ENCODE assay signal across 1 cellular context in the genomic region with DNA sequence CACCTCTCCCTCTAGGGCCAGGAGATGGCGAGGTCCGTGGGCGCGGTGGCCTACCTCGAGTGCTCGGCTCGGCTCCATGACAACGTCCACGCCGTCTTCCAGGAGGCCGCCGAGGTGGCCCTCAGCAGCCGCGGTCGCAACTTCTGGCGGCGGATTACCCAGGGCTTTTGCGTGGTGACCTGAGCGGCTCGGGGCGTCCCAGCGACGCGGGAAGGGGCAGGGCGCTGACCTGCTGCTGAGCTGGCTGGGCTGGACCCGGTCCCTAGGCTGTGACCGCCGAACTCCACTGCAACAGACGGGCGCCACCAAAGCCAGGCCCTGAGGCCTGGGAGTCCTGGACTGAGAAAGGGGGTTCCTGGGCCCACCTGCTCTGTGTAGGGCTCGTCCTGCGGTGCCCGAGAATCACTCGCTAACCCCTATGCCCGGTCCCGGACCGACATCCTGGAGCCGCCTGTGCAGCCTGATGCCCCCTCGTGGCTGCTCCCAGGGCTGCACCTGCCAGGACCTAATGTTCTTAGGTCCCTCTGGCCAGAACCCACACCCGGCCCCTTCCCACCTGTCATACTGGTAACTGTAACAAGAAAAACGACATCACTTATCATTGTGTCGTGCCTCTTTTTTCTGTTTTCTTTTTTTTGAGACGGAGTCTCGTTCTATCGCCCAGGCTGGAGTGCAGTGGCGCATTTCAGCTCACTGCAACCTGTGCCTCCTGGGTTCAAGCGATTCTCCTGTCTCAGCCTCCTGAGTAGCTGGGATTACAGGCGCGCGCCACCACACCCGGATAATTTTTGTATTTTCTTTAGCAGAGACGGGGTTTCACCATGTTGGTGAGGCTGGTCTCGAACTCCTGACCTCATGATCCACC.
TF ChIP-seq lines count a peak whose summit lies in the region.

No MANE protein-coding gene starts in this region.

TF ChIP-seq in HepG2, 621 proteins besides CTCF, POLR2A, EP300 and RAD21 (continued from another document and continues in another):
- peak; percentile 32; the same call in 1 of the 2 replicates for TF ChIP-seq ZNF501 (CRISPR knock-in tag; IDR thresholded peaks at IDR 0.05)
- TF ChIP-seq KDM2A (CRISPR knock-in tag; IDR thresholded peaks at IDR 0.05; ENCODE audit: borderline replicate concordance, low read depth): peak; percentile 60; the same call in 1 of the 2 replicates
- no peak for TF ChIP-seq ZNF773 (CRISPR knock-in tag; IDR thresholded peaks at IDR 0.05; ENCODE audit: borderline replicate concordance)
- TF ChIP-seq, protein P1, sequence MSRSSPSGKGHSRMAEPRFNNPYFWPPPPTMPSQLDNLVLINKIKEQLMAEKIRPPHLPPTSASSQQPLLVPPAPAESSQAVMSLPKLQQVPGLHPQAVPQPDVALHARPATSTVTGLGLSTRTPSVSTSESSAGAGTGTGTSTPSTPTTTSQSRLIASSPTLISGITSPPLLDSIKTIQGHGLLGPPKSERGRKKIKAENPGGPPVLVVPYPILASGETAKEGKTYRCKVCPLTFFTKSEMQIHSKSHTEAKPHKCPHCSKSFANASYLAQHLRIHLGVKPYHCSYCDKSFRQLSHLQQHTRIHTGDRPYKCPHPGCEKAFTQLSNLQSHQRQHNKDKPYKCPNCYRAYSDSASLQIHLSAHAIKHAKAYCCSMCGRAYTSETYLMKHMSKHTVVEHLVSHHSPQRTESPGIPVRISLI (CRISPR knock-in tag; IDR thresholded peaks at IDR 0.05; ENCODE audit: borderline replicate concordance): no peak
- TF ChIP-seq, protein P2, sequence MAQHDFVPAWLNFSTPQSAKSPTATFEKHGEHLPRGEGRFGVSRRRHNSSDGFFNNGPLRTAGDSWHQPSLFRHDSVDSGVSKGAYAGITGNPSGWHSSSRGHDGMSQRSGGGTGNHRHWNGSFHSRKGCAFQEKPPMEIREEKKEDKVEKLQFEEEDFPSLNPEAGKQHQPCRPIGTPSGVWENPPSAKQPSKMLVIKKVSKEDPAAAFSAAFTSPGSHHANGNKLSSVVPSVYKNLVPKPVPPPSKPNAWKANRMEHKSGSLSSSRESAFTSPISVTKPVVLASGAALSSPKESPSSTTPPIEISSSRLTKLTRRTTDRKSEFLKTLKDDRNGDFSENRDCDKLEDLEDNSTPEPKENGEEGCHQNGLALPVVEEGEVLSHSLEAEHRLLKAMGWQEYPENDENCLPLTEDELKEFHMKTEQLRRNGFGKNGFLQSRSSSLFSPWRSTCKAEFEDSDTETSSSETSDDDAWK (CRISPR knock-in tag; IDR thresholded peaks at IDR 0.05): no peak
- no peak for TF ChIP-seq SMAD1 (CRISPR knock-in tag; IDR thresholded peaks at IDR 0.05; ENCODE audit: borderline replicate concordance, low read depth)
- TF ChIP-seq, protein P3, sequence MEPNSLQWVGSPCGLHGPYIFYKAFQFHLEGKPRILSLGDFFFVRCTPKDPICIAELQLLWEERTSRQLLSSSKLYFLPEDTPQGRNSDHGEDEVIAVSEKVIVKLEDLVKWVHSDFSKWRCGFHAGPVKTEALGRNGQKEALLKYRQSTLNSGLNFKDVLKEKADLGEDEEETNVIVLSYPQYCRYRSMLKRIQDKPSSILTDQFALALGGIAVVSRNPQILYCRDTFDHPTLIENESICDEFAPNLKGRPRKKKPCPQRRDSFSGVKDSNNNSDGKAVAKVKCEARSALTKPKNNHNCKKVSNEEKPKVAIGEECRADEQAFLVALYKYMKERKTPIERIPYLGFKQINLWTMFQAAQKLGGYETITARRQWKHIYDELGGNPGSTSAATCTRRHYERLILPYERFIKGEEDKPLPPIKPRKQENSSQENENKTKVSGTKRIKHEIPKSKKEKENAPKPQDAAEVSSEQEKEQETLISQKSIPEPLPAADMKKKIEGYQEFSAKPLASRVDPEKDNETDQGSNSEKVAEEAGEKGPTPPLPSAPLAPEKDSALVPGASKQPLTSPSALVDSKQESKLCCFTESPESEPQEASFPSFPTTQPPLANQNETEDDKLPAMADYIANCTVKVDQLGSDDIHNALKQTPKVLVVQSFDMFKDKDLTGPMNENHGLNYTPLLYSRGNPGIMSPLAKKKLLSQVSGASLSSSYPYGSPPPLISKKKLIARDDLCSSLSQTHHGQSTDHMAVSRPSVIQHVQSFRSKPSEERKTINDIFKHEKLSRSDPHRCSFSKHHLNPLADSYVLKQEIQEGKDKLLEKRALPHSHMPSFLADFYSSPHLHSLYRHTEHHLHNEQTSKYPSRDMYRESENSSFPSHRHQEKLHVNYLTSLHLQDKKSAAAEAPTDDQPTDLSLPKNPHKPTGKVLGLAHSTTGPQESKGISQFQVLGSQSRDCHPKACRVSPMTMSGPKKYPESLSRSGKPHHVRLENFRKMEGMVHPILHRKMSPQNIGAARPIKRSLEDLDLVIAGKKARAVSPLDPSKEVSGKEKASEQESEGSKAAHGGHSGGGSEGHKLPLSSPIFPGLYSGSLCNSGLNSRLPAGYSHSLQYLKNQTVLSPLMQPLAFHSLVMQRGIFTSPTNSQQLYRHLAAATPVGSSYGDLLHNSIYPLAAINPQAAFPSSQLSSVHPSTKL (CRISPR knock-in tag; IDR thresholded peaks at IDR 0.05): no peak
- TF ChIP-seq FOSL2 (CRISPR knock-in tag; IDR thresholded peaks at IDR 0.05): 0 out of 2 replicates have a peak, but pooled peaks have one; percentile 26
- TF ChIP-seq CBX2 (IDR thresholded peaks at IDR 0.05; ENCODE audit: low read depth, low read length): no peak
- no peak for TF ChIP-seq CBX2 (CRISPR knock-in tag; IDR thresholded peaks at IDR 0.05; ENCODE audit: low read depth)
- TF ChIP-seq FOXK2 (IDR thresholded peaks at IDR 0.05): no peak
- TF ChIP-seq, protein P4, sequence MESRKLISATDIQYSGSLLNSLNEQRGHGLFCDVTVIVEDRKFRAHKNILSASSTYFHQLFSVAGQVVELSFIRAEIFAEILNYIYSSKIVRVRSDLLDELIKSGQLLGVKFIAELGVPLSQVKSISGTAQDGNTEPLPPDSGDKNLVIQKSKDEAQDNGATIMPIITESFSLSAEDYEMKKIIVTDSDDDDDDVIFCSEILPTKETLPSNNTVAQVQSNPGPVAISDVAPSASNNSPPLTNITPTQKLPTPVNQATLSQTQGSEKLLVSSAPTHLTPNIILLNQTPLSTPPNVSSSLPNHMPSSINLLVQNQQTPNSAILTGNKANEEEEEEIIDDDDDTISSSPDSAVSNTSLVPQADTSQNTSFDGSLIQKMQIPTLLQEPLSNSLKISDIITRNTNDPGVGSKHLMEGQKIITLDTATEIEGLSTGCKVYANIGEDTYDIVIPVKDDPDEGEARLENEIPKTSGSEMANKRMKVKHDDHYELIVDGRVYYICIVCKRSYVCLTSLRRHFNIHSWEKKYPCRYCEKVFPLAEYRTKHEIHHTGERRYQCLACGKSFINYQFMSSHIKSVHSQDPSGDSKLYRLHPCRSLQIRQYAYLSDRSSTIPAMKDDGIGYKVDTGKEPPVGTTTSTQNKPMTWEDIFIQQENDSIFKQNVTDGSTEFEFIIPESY (CRISPR knock-in tag; IDR thresholded peaks at IDR 0.05): peak; percentile 38
- no peak for TF ChIP-seq ZNF629 (CRISPR knock-in tag; conservative IDR thresholded peaks at IDR 0.05)
- TF ChIP-seq ZBTB38 (CRISPR knock-in tag; IDR thresholded peaks at IDR 0.05): peak; percentile 14; the same call in 1 of the 2 replicates
- peak; percentile 27 for TF ChIP-seq HNRNPLL (IDR thresholded peaks at IDR 0.05; ENCODE audit: low read depth, low read length, poor library complexity, severe bottlenecking)
- TF ChIP-seq, protein P5, sequence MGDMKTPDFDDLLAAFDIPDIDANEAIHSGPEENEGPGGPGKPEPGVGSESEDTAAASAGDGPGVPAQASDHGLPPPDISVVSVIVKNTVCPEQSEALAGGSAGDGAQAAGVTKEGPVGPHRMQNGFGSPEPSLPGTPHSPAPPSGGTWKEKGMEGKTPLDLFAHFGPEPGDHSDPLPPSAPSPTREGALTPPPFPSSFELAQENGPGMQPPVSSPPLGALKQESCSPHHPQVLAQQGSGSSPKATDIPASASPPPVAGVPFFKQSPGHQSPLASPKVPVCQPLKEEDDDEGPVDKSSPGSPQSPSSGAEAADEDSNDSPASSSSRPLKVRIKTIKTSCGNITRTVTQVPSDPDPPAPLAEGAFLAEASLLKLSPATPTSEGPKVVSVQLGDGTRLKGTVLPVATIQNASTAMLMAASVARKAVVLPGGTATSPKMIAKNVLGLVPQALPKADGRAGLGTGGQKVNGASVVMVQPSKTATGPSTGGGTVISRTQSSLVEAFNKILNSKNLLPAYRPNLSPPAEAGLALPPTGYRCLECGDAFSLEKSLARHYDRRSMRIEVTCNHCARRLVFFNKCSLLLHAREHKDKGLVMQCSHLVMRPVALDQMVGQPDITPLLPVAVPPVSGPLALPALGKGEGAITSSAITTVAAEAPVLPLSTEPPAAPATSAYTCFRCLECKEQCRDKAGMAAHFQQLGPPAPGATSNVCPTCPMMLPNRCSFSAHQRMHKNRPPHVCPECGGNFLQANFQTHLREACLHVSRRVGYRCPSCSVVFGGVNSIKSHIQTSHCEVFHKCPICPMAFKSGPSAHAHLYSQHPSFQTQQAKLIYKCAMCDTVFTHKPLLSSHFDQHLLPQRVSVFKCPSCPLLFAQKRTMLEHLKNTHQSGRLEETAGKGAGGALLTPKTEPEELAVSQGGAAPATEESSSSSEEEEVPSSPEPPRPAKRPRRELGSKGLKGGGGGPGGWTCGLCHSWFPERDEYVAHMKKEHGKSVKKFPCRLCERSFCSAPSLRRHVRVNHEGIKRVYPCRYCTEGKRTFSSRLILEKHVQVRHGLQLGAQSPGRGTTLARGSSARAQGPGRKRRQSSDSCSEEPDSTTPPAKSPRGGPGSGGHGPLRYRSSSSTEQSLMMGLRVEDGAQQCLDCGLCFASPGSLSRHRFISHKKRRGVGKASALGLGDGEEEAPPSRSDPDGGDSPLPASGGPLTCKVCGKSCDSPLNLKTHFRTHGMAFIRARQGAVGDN (CRISPR knock-in tag; IDR thresholded peaks at IDR 0.05): peak; percentile 51
- TF ChIP-seq ZNF44 (CRISPR knock-in tag; IDR thresholded peaks at IDR 0.05): no peak
- TF ChIP-seq, protein P6, sequence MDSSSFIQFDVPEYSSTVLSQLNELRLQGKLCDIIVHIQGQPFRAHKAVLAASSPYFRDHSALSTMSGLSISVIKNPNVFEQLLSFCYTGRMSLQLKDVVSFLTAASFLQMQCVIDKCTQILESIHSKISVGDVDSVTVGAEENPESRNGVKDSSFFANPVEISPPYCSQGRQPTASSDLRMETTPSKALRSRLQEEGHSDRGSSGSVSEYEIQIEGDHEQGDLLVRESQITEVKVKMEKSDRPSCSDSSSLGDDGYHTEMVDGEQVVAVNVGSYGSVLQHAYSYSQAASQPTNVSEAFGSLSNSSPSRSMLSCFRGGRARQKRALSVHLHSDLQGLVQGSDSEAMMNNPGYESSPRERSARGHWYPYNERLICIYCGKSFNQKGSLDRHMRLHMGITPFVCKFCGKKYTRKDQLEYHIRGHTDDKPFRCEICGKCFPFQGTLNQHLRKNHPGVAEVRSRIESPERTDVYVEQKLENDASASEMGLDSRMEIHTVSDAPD (CRISPR knock-in tag; IDR thresholded peaks at IDR 0.05): no peak
- no peak for TF ChIP-seq ZNF264 (CRISPR knock-in tag; IDR thresholded peaks at IDR 0.05)
- TF ChIP-seq SMC3 (IDR thresholded peaks at IDR 0.05; ENCODE audit: low read length): peak; percentile 61; the same call in 1 of the 2 replicates
- TF ChIP-seq MED1 (CRISPR knock-in tag; IDR thresholded peaks at IDR 0.05): peak; percentile 39; the same call in 1 of the 2 replicates
- TF ChIP-seq, protein P7, sequence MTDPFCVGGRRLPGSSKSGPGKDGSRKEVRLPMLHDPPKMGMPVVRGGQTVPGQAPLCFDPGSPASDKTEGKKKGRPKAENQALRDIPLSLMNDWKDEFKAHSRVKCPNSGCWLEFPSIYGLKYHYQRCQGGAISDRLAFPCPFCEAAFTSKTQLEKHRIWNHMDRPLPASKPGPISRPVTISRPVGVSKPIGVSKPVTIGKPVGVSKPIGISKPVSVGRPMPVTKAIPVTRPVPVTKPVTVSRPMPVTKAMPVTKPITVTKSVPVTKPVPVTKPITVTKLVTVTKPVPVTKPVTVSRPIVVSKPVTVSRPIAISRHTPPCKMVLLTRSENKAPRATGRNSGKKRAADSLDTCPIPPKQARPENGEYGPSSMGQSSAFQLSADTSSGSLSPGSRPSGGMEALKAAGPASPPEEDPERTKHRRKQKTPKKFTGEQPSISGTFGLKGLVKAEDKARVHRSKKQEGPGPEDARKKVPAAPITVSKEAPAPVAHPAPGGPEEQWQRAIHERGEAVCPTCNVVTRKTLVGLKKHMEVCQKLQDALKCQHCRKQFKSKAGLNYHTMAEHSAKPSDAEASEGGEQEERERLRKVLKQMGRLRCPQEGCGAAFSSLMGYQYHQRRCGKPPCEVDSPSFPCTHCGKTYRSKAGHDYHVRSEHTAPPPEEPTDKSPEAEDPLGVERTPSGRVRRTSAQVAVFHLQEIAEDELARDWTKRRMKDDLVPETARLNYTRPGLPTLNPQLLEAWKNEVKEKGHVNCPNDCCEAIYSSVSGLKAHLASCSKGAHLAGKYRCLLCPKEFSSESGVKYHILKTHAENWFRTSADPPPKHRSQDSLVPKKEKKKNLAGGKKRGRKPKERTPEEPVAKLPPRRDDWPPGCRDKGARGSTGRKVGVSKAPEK (CRISPR knock-in tag; IDR thresholded peaks at IDR 0.05; ENCODE audit: borderline replicate concordance): no peak
- TF ChIP-seq MBNL3 (CRISPR knock-in tag; conservative IDR thresholded peaks at IDR 0.05): no peak
- TF ChIP-seq ZSCAN20 (CRISPR knock-in tag; IDR thresholded peaks at IDR 0.05; ENCODE audit: borderline replicate concordance): no peak
- TF ChIP-seq SMAD9 (CRISPR knock-in tag; IDR thresholded peaks at IDR 0.05): 0 out of 2 replicates have a peak, but pooled peaks have one; percentile 28
- 0 out of 2 replicates have a peak, but pooled peaks have one; percentile 22 for TF ChIP-seq ZSCAN25 (CRISPR knock-in tag; IDR thresholded peaks at IDR 0.05)
- peak; percentile 72; the same call in 1 of the 2 replicates for TF ChIP-seq KDM5B (CRISPR knock-in tag; IDR thresholded peaks at IDR 0.05; ENCODE audit: borderline replicate concordance)
- TF ChIP-seq ETV6 (CRISPR knock-in tag; conservative IDR thresholded peaks at IDR 0.05): no peak
- no peak for TF ChIP-seq ZMYM2 (CRISPR knock-in tag; IDR thresholded peaks at IDR 0.05)
- TF ChIP-seq, protein P8, sequence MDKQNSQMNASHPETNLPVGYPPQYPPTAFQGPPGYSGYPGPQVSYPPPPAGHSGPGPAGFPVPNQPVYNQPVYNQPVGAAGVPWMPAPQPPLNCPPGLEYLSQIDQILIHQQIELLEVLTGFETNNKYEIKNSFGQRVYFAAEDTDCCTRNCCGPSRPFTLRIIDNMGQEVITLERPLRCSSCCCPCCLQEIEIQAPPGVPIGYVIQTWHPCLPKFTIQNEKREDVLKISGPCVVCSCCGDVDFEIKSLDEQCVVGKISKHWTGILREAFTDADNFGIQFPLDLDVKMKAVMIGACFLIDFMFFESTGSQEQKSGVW (CRISPR knock-in tag; IDR thresholded peaks at IDR 0.05; ENCODE audit: borderline replicate concordance): no peak
- TF ChIP-seq KAT8 (CRISPR knock-in tag; IDR thresholded peaks at IDR 0.05): no peak
- TF ChIP-seq, protein P9, sequence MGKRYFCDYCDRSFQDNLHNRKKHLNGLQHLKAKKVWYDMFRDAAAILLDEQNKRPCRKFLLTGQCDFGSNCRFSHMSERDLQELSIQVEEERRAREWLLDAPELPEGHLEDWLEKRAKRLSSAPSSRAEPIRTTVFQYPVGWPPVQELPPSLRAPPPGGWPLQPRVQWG (CRISPR knock-in tag; IDR thresholded peaks at IDR 0.05; ENCODE audit: borderline replicate concordance, low read depth): no peak
- 0 out of 2 replicates have a peak, but pooled peaks have one; percentile 46 for TF ChIP-seq ZNF776 (CRISPR knock-in tag; IDR thresholded peaks at IDR 0.05)
- TF ChIP-seq ZNF614 (CRISPR knock-in tag; IDR thresholded peaks at IDR 0.05; ENCODE audit: borderline replicate concordance): 0 out of 2 replicates have a peak, but pooled peaks have one; percentile 21
- TF ChIP-seq ZFP82 (CRISPR knock-in tag; IDR thresholded peaks at IDR 0.05; ENCODE audit: borderline replicate concordance): no peak
